ENCODE assay signal across 1 cellular context in genomic region chr10:31320598-31321211, GRCh38.
TF ChIP-seq lines count a peak whose summit lies in the region.

No MANE protein-coding gene starts in this region.

TF ChIP-seq in HEK293, 187 proteins besides CTCF, POLR2A, EP300 and RAD21 (continued from another document):
- TF ChIP-seq ZNF596 (tag by site-specific recombination; IDR thresholded peaks at IDR 0.05) (0 out of 2 replicates have a peak, but pooled peaks have one; percentile 3), ZNF266 (tag by site-specific recombination; IDR thresholded peaks at IDR 0.05; ENCODE audit: low read depth) (no peak), MEIS1 (CRISPR knock-in tag; IDR thresholded peaks at IDR 0.05; ENCODE audit: borderline replicate concordance) (no peak), ZNF629 (tag by site-specific recombination; IDR thresholded peaks at IDR 0.05) (0 out of 2 replicates have a peak, but pooled peaks have one; percentile 12), ZNF398 (tag by site-specific recombination; IDR thresholded peaks at IDR 0.05) (peak; percentile 84), WT1 (tag by site-specific recombination; IDR thresholded peaks at IDR 0.05) (0 out of 2 replicates have a peak, but pooled peaks have one; percentile 17), SCRT1 (tag by site-specific recombination; IDR thresholded peaks at IDR 0.05; ENCODE audit: borderline replicate concordance) (0 out of 2 replicates have a peak, but pooled peaks have one; percentile 37), YY1 (tag by site-specific recombination; IDR thresholded peaks at IDR 0.05) (0 out of 2 replicates have a peak, but pooled peaks have one; percentile 35), ZNF341 (tag by site-specific recombination; IDR thresholded peaks at IDR 0.05; ENCODE audit: low read depth) (peak; percentile 98), KLF1 (tag by site-specific recombination; IDR thresholded peaks at IDR 0.05) (peak; percentile 62; the same call in 1 of the 2 replicates), PRDM6 (tag by site-specific recombination; IDR thresholded peaks at IDR 0.05) (peak; percentile 27; the same call in 1 of the 2 replicates), ZIC2 (tag by site-specific recombination; IDR thresholded peaks at IDR 0.05) (peak; percentile 28; the same call in 1 of the 2 replicates), ZBTB11 (tag by site-specific recombination; conservative IDR thresholded peaks at IDR 0.05; ENCODE audit: low read depth) (0 out of 2 replicates have a peak, but pooled peaks have one; percentile 9), ZNF2 (tag by site-specific recombination; IDR thresholded peaks at IDR 0.05) (peak; percentile 18; the same call in 1 of the 2 replicates), REST (tag by site-specific recombination; IDR thresholded peaks at IDR 0.05) (peak; percentile 60), ZNF10 (tag by site-specific recombination; IDR thresholded peaks at IDR 0.05) (0 out of 2 replicates have a peak, but pooled peaks have one; percentile 19), EGR2 (tag by site-specific recombination; IDR thresholded peaks at IDR 0.05; ENCODE audit: low read depth) (peak; percentile 80)
